Comparison of ENCODE assay signal across 26 cellular contexts in genomic region chr10:133042816-133043215, GRCh38. TPM values are rescaled to one million over a fixed set of nuclear protein-coding genes. Genes with fewer than 3 reads are reported as not detected.
"Had no signal": no experiment of that assay in that cellular context is flagged by ENCODE, and none has a peak within 500 bp of the region (broad histone marks: within the 10 kb centered on the region; RNA-seq: fewer than 3 reads in every experiment).

No MANE protein-coding gene starts in this region.

- H3K36me3 ChIP-seq: stomach, suprapubic skin, thoracic aorta, thyroid gland, tibial artery, tibial nerve, transverse colon, upper lobe of left lung, upper lobe of right lung, uterus, vagina had no signal

- H3K4me1 ChIP-seq: stomach, suprapubic skin, testis, thyroid gland, tibial artery, transverse colon, upper lobe of left lung, upper lobe of right lung, uterus, vagina had no signal

- ATAC-seq: stimulated activated effector memory CD8-positive, alpha-beta T cell treated with anti-CD3 and anti-CD28 coated beads, Interleukin-12 subunit alpha, Interleukin-12 subunit beta, amount 100 ng/mL, for 72 hours; stimulated activated memory B cell treated with anti-CD40 and anti-IgM and Interleukin-4, amounts not matched to agents 10 μg/mL and 1 μg/mL and 100 μg/mL, for 72 hours; stimulated activated naive CD8-positive, alpha-beta T cell treated with anti-CD3 and anti-CD28 coated beads, Interleukin-15, Interleukin-2, amounts not matched to agents 100 U/mL and 50 U/mL, for 24 hours; upper lobe of right lung had no signal

- H3K4me3 ChIP-seq: stomach, suprapubic skin, testis, thoracic aorta, thyroid gland, tibial artery, tibial nerve, transverse colon, upper lobe of left lung, upper lobe of right lung, uterus, vagina had no signal

- H3K27me3 ChIP-seq: testis, thyroid gland, uterus, vagina had no signal

- H3K27ac ChIP-seq: stomach, suprapubic skin, testis, thoracic aorta, thyroid gland, tibial artery, tibial nerve, transverse colon, upper lobe of left lung, upper lobe of right lung, uterus, vagina had no signal

- H3K9me3 ChIP-seq: stomach, suprapubic skin, testis, thoracic aorta, thyroid gland, tibial artery, tibial nerve, transverse colon, upper lobe of left lung, upper lobe of right lung, uterus, vagina had no signal

- DNase-seq: stimulated activated CD4-positive, alpha-beta T cell treated with anti-CD3 and anti-CD28 coated beads, Interleukin-2, amount 100 ng/mL, for 48 hours; stimulated activated CD4-positive, alpha-beta T cell treated with anti-CD3 and anti-CD28 coated beads, Interleukin-4, amount 100 ng/mL, for 1 hour; stimulated activated CD4-positive, alpha-beta T cell treated with anti-CD3 and anti-CD28 coated beads, Interleukin-4, amount 100 ng/mL, for 24 hours; stimulated activated CD4-positive, alpha-beta T cell treated with anti-CD3 and anti-CD28 coated beads, Interleukin-4, amount 100 ng/mL, for 4 hours; stimulated activated CD8-positive, alpha-beta memory T cell treated with anti-CD3 and anti-CD28 coated beads, Interleukin-4, amount 100 ng/mL, for 48 hours; stimulated activated naive B cell treated with anti-CD40 and anti-IgM and Interleukin-4, amounts not matched to agents 10 μg/mL and 1 μg/mL and 100 μg/mL, for 72 hours; stimulated activated naive CD4-positive, alpha-beta T cell; stimulated activated naive CD4-positive, alpha-beta T cell treated with Interleukin-2 at 50 U/mL for 16 hours; stimulated activated naive CD8-positive, alpha-beta T cell treated with anti-CD3 and anti-CD28 coated beads, Interleukin-15, Interleukin-2, amounts not matched to agents 100 U/mL and 50 U/mL, for 24 hours; stomach; substantia nigra; testis; thyroid gland; tibial artery; transverse colon; trophoblast cell; upper lobe of right lung; uterus had no signal

RNA-seq across cellular contexts. Expression of gene ADGRA1, which starts 44.9 kb away (rescaled TPM):
- total RNA-seq: suprapubic skin, thoracic aorta, upper lobe of right lung, urinary bladder had no signal
- polyA plus RNA-seq: stomach had no signal
